In the genomic region with DNA sequence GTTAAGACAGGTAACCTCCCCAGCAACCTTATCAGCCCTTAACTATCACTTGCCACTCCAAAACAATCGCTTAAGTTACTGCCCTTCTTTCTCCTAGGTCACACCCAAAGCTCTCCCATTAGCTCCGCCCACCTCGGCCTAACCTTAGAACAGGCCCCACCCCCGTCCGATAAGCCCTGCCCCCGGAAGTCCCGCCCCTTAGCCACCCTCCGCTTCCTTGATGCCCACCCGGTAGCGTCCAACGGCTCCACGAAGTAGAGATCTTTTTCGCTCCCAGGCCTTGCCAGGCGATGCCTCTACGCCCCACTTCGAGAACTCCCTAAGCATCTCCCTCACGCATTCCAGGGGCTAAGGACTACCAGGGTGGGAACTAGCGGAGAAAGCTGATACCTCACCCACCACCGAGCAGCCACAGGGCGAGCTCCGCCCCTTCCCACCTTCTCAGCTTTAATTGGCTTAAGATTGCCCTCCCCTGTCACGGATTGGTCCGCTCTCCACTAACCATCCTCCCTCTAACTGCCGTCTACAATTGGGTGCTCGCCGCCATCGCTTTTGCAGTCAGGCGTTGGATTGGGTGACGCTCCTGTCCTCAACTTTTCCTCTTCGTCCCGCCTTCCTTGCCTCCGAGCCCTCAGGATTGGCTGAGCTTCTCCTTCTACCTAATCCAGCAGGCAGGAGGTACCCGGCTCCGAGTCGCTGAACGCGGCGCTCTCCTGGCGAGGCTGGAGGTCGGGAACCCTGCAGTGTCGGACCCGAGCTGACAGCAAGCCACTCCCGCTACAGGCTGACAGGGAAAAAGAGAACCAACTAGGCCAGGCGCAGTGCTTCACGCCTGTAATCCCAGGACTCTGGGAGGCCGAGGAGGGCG, we compare ENCODE assay signal across 8 cellular contexts.
DNase-seq lines count a peak whose midpoint lies in the region; ATAC-seq and TF ChIP-seq lines count a peak whose summit lies in the region.

A gene (minus strand): TSS at position 425 of the 868 bp plus-strand sequence. CDS start 496 bp downstream, outside the sequence.

- peak; percentile 88 for TF ChIP-seq POLR2A in GM19193 (IDR thresholded peaks at IDR 0.05; ENCODE audit: extremely low read depth, insufficient read depth, insufficient read length)

- peak; percentile 1 for TF ChIP-seq CTCF in choroid plexus epithelial cell (conservative IDR thresholded peaks at IDR 0.05; ENCODE audit: low read depth, low read length)

- H3K4me3 ChIP-seq in choroid plexus epithelial cell (ENCODE audit: low read depth, low read length) = peak within 1 kb of the TSS; percentile 78

- DNase-seq in AML-193 (lab: John Stamatoyannopoulos, UW) (peak; percentile 99), NCI-H510A treated with DMSO at 0.1 percent for 48 hours (lab: John Stamatoyannopoulos, UW) (peak; percentile 99), choroid plexus epithelial cell (ENCODE audit: low read depth) (peak; percentile 100), kidney tubule cell (ENCODE audit: low spot score) (peak; percentile 100)
- peak; percentile 94 for DNase-seq in activated CD4-positive, alpha-beta T cell treated with anti-CD3 and anti-CD28 coated beads for 24 hours (ENCODE audit: low read depth in 2 of 2)
- peak; percentile 94 to 97 (median 94) for DNase-seq in stimulated activated CD4-positive, alpha-beta T cell treated with anti-CD3 and anti-CD28 coated beads, Interleukin-1b, Interleukin-23, amount 100 ng/mL, for 24 hours (ENCODE audit: low read depth in 4 of 4, low spot score in 1 of 4)

- peak; percentile 93 for ATAC-seq in HG03439 (IDR thresholded peaks at IDR 0.05; ENCODE audit: unreplicated experiment)

Comparison
In these comparisons a context has a peak if more than half of its experiments do, and no peak if none do; other contexts are left out.
1. Peak in every context shown above with its lines: DNase-seq, ATAC-seq and H3K4me3 ChIP-seq.